19 cellular contexts compared by ENCODE assay signal in genomic region chr20:24909086-24909780, GRCh38. TPM values are rescaled to one million over a fixed set of nuclear protein-coding genes. Genes with fewer than 3 reads are reported as not detected.
DNase-seq lines count a peak whose midpoint lies in the region; ATAC-seq, FAIRE-seq and TF ChIP-seq lines count a peak whose summit lies in the region.
"Had no signal": no experiment of that assay in that cellular context is flagged by ENCODE, and none has a peak within 500 bp of the region (broad histone marks: within the 10 kb centered on the region; RNA-seq: fewer than 3 reads in every experiment).

No MANE protein-coding gene starts in this region.

- no peaks in the 10 kb centered on the region for H3K36me3 Mint-ChIP-seq in activated CD4-positive, alpha-beta T cell treated with anti-CD3 and anti-CD28 coated beads, Interleukin-2, amount 10 ng/mL, durations not matched to agents 24 days and 14 days (ENCODE audit: low read depth)
- H3K36me3 Mint-ChIP-seq: CD4-positive, CD25-positive, alpha-beta regulatory T cell had no signal

- no peaks in the 10 kb centered on the region for H3K4me1 Mint-ChIP-seq in activated CD4-positive, alpha-beta T cell treated with anti-CD3 and anti-CD28 coated beads, Interleukin-2, amount 10 ng/mL, durations not matched to agents 24 days and 14 days
- H3K4me1 Mint-ChIP-seq: CD4-positive, CD25-positive, alpha-beta regulatory T cell had no signal

- POLR2A ChIA-PET in HepG2 (lab: Yijun Ruan, JAX) = no interaction called here

- intact Hi-C loops in activated CD4-positive, alpha-beta T cell treated with anti-CD3 and anti-CD28 coated beads, Interleukin-2, amount 10 ng/mL, durations not matched to agents 24 days and 14 days (cut with micrococcal nuclease) = no loop called here
- intact Hi-C loops in HepG2 (cut with micrococcal nuclease; ENCODE audit: unreplicated experiment) = no loop called here
- intact Hi-C loops in posterior vena cava (cut with DNase I) = no loop called here

- ATAC-seq in HepG2 = no peak
- no peak for ATAC-seq in GM21360 (IDR thresholded peaks at IDR 0.05; ENCODE audit: unreplicated experiment)

- FAIRE-seq in HepG2 (lab: Jason Lieb, UNC) = no peak
- FAIRE-seq: GM12891, HTR-8/SVneo had no signal

- CTCF ChIA-PET in HepG2 (lab: Yijun Ruan, JAX; ENCODE audit: low intra/inter-chr PET ratio, low total read pairs) = no interaction called here

- H3K9ac ChIP-seq in HepG2 (ENCODE audit: insufficient read depth, low read depth, low read length) = no peak overlapping the region
- H3K9ac ChIP-seq: BLaER1 treated with 17β-estradiol and CSF1 and Interleukin-3, amounts not matched to agents 10 nM and 100 nM had no signal

- no peak for TF ChIP-seq POLR2A in HepG2 (IDR thresholded peaks at IDR 0.05; ENCODE audit: insufficient read depth in 1 of 2, low read depth in 2 of 2, low read length in 2 of 2)

- H3K9me3 Mint-ChIP-seq in activated CD4-positive, alpha-beta T cell treated with anti-CD3 and anti-CD28 coated beads, Interleukin-2, amount 10 ng/mL, durations not matched to agents 24 days and 14 days = peaks cover 12% of the 10 kb centered on the region
- H3K9me3 Mint-ChIP-seq: HFFc6 had no signal

- no peak overlapping the region for H3K4me3 Mint-ChIP-seq in activated CD4-positive, alpha-beta T cell treated with anti-CD3 and anti-CD28 coated beads, Interleukin-2, amount 10 ng/mL, durations not matched to agents 24 days and 14 days
- H3K4me3 Mint-ChIP-seq: CD4-positive, CD25-positive, alpha-beta regulatory T cell; HFFc6 had no signal

- 28% methylated on average over 9 of the region's 9 CpGs for WGBS in HepG2 (ENCODE audit: low lambda C conversion rate)

- H3K36me3 ChIP-seq in HepG2 (replicated peaks in 1 of 2; ENCODE audit: control insufficient read depth in 1 of 2, insufficient read depth in 2 of 2, low read length in 2 of 2) = no peaks in the 10 kb centered on the region
- H3K36me3 ChIP-seq: BLaER1 treated with 17β-estradiol and CSF1 and Interleukin-3, amounts not matched to agents 10 nM and 100 nM had no signal

- TF ChIP-seq CTCF in GM10266 (IDR thresholded peaks at IDR 0.05; ENCODE audit: control insufficient read depth, insufficient read depth, low read depth, missing control alignments) (no peak), HepG2 (CRISPR knock-in tag; IDR thresholded peaks at IDR 0.05) (no peak)

- no peaks in the 10 kb centered on the region for H3K79me2 ChIP-seq in HepG2 (ENCODE audit: insufficient read depth, low read length)

- peak; percentile 47 for DNase-seq in activated CD4-positive, alpha-beta T cell treated with anti-CD3 and anti-CD28 coated beads, Interleukin-2, amount 10 ng/mL, durations not matched to agents 24 days and 14 days
- DNase-seq in activated CD4-positive, alpha-beta T cell treated with anti-CD3 and anti-CD28 coated beads for 1 hour = no peak
- DNase-seq in GM10266 (ENCODE audit: extremely low spot score) (peak; percentile 2), HepG2 (ENCODE audit: low spot score) (no peak), posterior vena cava (ENCODE audit: low spot score) (peak; percentile 72), NCI-H1105 (lab: John Stamatoyannopoulos, UW) (no peak), HuH-7 (ENCODE audit: low spot score) (no peak)
- DNase-seq: 8988T; ACHN; CD4-positive, CD25-positive, alpha-beta regulatory T cell; DMS53; GF-D8; GOT3; HCEC 1CT; HFFc6 had no signal

- peaks cover 7 to 27% of the 10 kb centered on the region in 2 experiments; a peak in 4 of 5 replicates for H3K27me3 ChIP-seq in HepG2 (ENCODE audit: control insufficient read depth in 1 of 2, insufficient read depth in 2 of 2, low read length in 2 of 2)
- H3K27me3 ChIP-seq: BLaER1 treated with 17β-estradiol and CSF1 and Interleukin-3, amounts not matched to agents 10 nM and 100 nM had no signal

- H3K27ac ChIP-seq in HepG2 (ENCODE audit: extremely low read length, insufficient read depth, low read length) = no peak overlapping the region
- H3K27ac ChIP-seq: BLaER1 treated with 17β-estradiol and CSF1 and Interleukin-3, amounts not matched to agents 10 nM and 100 nM had no signal

- no peak for TF ChIP-seq EP300 in HepG2 (IDR thresholded peaks at IDR 0.05; ENCODE audit: low read depth in 2 of 2, low read length in 2 of 2)
- TF ChIP-seq EP300 in HepG2 (CRISPR knock-in tag; IDR thresholded peaks at IDR 0.05; ENCODE audit: borderline replicate concordance) = no peak

- BruUV-seq in HepG2 (replicated peaks; lab: Mats Ljungman, UMichigan) = no TSS peak

- no peak overlapping the region for H3K4me3 ChIP-seq in HepG2 (replicated peaks in 1 of 3; ENCODE audit: insufficient read depth in 1 of 3, low read depth in 2 of 3, low read length in 3 of 3)
- H3K4me3 ChIP-seq: BLaER1 treated with 17β-estradiol and CSF1 and Interleukin-3, amounts not matched to agents 10 nM and 100 nM had no signal

- no peak for TF ChIP-seq RAD21 in HepG2 (CRISPR knock-in tag; IDR thresholded peaks at IDR 0.05)

- in situ Hi-C loops in HepG2 (cut with HindIII; ENCODE audit: extremely low pct_ligation_motif_present, low pct_unique_long_range_greater_than_20kb) = loop anchor here (25.0 kb wide), 2 partner anchors 622 to 972 kb away; no protein-coding TSS in a partner anchor

- H2AFZ ChIP-seq in HepG2 (ENCODE audit: low read length) = no peak overlapping the region

- no peak overlapping the region for H3K27ac Mint-ChIP-seq in activated CD4-positive, alpha-beta T cell treated with anti-CD3 and anti-CD28 coated beads, Interleukin-2, amount 10 ng/mL, durations not matched to agents 24 days and 14 days
- H3K27ac Mint-ChIP-seq: CD4-positive, CD25-positive, alpha-beta regulatory T cell; HFFc6 had no signal

- H4K20me1 ChIP-seq in HepG2 (ENCODE audit: insufficient read depth, low read length) = no peaks in the 10 kb centered on the region
- H4K20me1 ChIP-seq: BLaER1 treated with 17β-estradiol and CSF1 and Interleukin-3, amounts not matched to agents 10 nM and 100 nM had no signal

- H3K4me1 ChIP-seq in HepG2 (ENCODE audit: insufficient read depth, low read length) = no peaks in the 10 kb centered on the region

- H3K4me2 ChIP-seq in HepG2 (ENCODE audit: low read depth, low read length) = no peak overlapping the region
- H3K4me2 ChIP-seq: BLaER1 treated with 17β-estradiol and CSF1 and Interleukin-3, amounts not matched to agents 10 nM and 100 nM had no signal

- H3K27me3 Mint-ChIP-seq in activated CD4-positive, alpha-beta T cell treated with anti-CD3 and anti-CD28 coated beads, Interleukin-2, amount 10 ng/mL, durations not matched to agents 24 days and 14 days = no peaks in the 10 kb centered on the region
- H3K27me3 Mint-ChIP-seq: CD4-positive, CD25-positive, alpha-beta regulatory T cell had no signal

- H3K9me3 ChIP-seq in HepG2 (ENCODE audit: low read length) = peaks cover 12% of the 10 kb centered on the region

TF ChIP-seq in HepG2, 621 proteins besides CTCF, POLR2A, EP300 and RAD21:
- TF ChIP-seq MXI1 (IDR thresholded peaks at IDR 0.05; ENCODE audit: borderline replicate concordance, low read depth, low read length) (0 out of 3 replicates have a peak, but pooled peaks have one; percentile 19), U2AF2 (IDR thresholded peaks at IDR 0.05; ENCODE audit: low read depth, low read length) (no peak)

RNA-seq across cellular contexts. Expression of gene CST7, which starts 39.8 kb away (rescaled TPM):
- total RNA-seq in activated CD4-positive, alpha-beta T cell treated with anti-CD3 and anti-CD28 coated beads, Interleukin-2, amount 10 ng/mL, durations not matched to agents 24 days and 14 days = 115 and 117 TPM in 2 replicates
- not detected in 2 replicates for total RNA-seq in HepG2 (2016; rRNA removed; fragmentation: Illumina TruSeq; extraction: Trizol)
- not detected in 2 replicates for total RNA-seq in HepG2 (2016; cell fraction: cytosol; rRNA removed; fragmentation: Illumina TruSeq; extraction: Trizol; ENCODE audit: low read depth)
- total RNA-seq in HepG2 (2016; cell fraction: insoluble cytoplasmic fraction; rRNA removed; fragmentation: Illumina TruSeq; extraction: Trizol) = not detected in 2 replicates
- not detected in 2 replicates for total RNA-seq in HepG2 (2016; cell fraction: membrane; rRNA removed; fragmentation: Illumina TruSeq; extraction: Trizol)
- not detected in 2 replicates for total RNA-seq in HepG2 (2016; cell fraction: nucleus; rRNA removed; fragmentation: Illumina TruSeq; extraction: Trizol)
- not detected in 2 replicates for polyA plus RNA-seq in HepG2 (2011; rRNA removed)
- polyA plus RNA-seq in HepG2 (2011; cell fraction: cytosol; rRNA removed) = not detected in 2 replicates
- not detected in 2 replicates for polyA plus RNA-seq in HepG2 (2011; cell fraction: nucleus; rRNA removed)
- polyA plus RNA-seq in HepG2 (2012) = not detected in 2 replicates
- not detected in 2 replicates for polyA plus RNA-seq in HepG2 (2016; cell fraction: cytosol; fragmentation: Illumina TruSeq; extraction: Trizol; ENCODE audit: low read depth)
- not detected in 2 replicates for polyA plus RNA-seq in HepG2 (2016; cell fraction: insoluble cytoplasmic fraction; fragmentation: Illumina TruSeq; extraction: Trizol; ENCODE audit: low read depth)
- polyA plus RNA-seq in HepG2 (2016; cell fraction: membrane; fragmentation: Illumina TruSeq; extraction: Trizol; ENCODE audit: low read depth) = not detected in 2 replicates
- not detected in 2 replicates for polyA plus RNA-seq in HepG2 (2016; cell fraction: nucleus; fragmentation: Illumina TruSeq; extraction: Trizol; ENCODE audit: insufficient read depth, low read depth)
- polyA minus RNA-seq in HepG2 (2011; rRNA and poly(A)+ RNA removed; ENCODE audit: low replicate concordance) = not detected in 2 replicates
- polyA minus RNA-seq in HepG2 (2011; cell fraction: cytosol; rRNA and poly(A)+ RNA removed) = not detected in 2 replicates
- not detected in 2 replicates for polyA minus RNA-seq in HepG2 (2011; cell fraction: nucleus; rRNA and poly(A)+ RNA removed)
- 1 to 10 TPM; 2.5 to 3.4 TPM for total RNA-seq in posterior vena cava
- total RNA-seq: HFFc6 had no signal

Comparison
In these comparisons a context has a peak if more than half of its experiments do, and no peak if none do; other contexts are left out.
1. DNase-seq: peak in activated CD4-positive, alpha-beta T cell treated with anti-CD3 and anti-CD28 coated beads, Interleukin-2, amount 10 ng/mL, durations not matched to agents 24 days and 14 days (single experiment), GM10266 (single experiment) and posterior vena cava (single experiment); none in activated CD4-positive, alpha-beta T cell treated with anti-CD3 and anti-CD28 coated beads for 1 hour (single experiment), HepG2 (single experiment), NCI-H1105 (single experiment) and HuH-7 (single experiment).
2. RNA of gene CST7, which starts 39.8 kb away (total RNA-seq): 115 to 117 TPM in activated CD4-positive, alpha-beta T cell treated with anti-CD3 and anti-CD28 coated beads, Interleukin-2, amount 10 ng/mL, durations not matched to agents 24 days and 14 days; 2.5 to 3.4 TPM in posterior vena cava and not detected in HepG2; every median in the first group is over 10 times any median in the second.